In the genomic region with DNA sequence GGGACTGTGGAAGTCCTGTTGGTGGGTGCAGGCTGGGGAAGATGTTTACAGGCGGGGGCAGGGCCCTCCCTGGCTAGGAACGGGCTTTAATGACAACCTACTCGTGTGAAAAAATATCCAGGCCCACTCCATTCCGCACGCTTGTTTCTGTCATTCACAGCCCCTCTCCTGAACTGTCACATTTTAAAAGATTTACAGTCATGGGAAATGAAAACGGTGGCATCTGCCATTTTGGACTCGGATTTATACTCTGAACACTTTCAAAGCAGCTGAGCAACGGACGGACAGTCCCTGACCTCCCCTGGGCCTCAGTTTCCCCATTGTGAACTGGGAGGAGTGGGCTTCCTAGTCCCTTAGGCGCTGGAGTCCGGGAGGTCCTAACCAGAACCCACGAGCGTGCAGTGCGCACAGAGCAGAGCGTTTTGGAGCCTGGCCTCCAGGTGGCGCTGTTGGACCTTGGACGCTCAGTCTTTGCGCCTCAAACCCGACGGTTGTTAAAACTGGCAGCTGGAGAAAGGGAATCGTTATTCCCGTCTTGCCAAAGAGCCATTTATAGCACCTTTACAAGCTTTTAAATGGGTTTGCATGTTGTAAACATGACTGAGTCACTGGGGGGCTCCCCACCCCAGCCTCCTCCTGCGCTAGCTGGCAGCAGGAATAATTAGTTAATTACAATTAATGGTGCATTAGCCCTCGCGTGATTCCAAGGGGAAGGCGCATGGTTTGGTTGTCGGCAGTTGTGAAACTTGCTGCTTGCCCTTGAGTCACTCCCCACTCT, we compare ENCODE assay signal across 8 cellular contexts.
DNase-seq lines count a peak whose midpoint lies in the region; ATAC-seq, FAIRE-seq and TF ChIP-seq lines count a peak whose summit lies in the region.

No MANE protein-coding gene starts in this region.

- H3K36me3 ChIP-seq in endothelial cell of umbilical vein (ENCODE audit: control insufficient read depth in 2 of 2, extremely low read depth in 1 of 2, insufficient read depth in 2 of 2, low read length in 2 of 2): no peaks in the 10 kb centered on the region

- no peak overlapping the region for H2AFZ ChIP-seq in endothelial cell of umbilical vein (ENCODE audit: low read depth, low read length)

- ATAC-seq in HG02642 (IDR thresholded peaks at IDR 0.05; ENCODE audit: poor library complexity, unreplicated experiment) (peak; percentile 43), GM21619 (IDR thresholded peaks at IDR 0.05; ENCODE audit: unreplicated experiment) (no peak)

- dilution Hi-C loops in endothelial cell of umbilical vein (cut with MboI; ENCODE audit: extremely low pct_ligation_motif_present, low sequenced_read_pairs): no loop called here

- H3K9ac ChIP-seq in endothelial cell of umbilical vein (replicated peaks; ENCODE audit: extremely low read depth, insufficient read depth, low read length): no peak overlapping the region

- H3K4me1 ChIP-seq in endothelial cell of umbilical vein (ENCODE audit: control insufficient read depth, extremely low read depth, insufficient read depth, low read length): no peaks in the 10 kb centered on the region

- H3K9me3 ChIP-seq in endothelial cell of umbilical vein (replicated peaks; ENCODE audit: control insufficient read depth, insufficient read depth, low read length): no peaks in the 10 kb centered on the region

- H3K9me1 ChIP-seq in endothelial cell of umbilical vein (replicated peaks; ENCODE audit: control insufficient read depth, extremely low read depth, insufficient read depth, low read length): no peaks in the 10 kb centered on the region

- no peaks in the 10 kb centered on the region for H4K20me1 ChIP-seq in endothelial cell of umbilical vein (replicated peaks; ENCODE audit: control insufficient read depth, extremely low read depth, insufficient read depth, low read length)

- POLR2A ChIA-PET in endothelial cell of umbilical vein (lab: Charles Lee): no interaction called here

- peak; percentile 89 to 94 for TF ChIP-seq CTCF in endothelial cell of umbilical vein (IDR thresholded peaks at IDR 0.05; ENCODE audit: extremely low read depth in 1 of 2, insufficient read depth in 1 of 2, low read depth in 1 of 2, low read length in 2 of 2)

- intact Hi-C loops in endothelial cell of umbilical vein (cut with micrococcal nuclease): loop anchor here (1.0 to 2.0 kb wide), 3 partner anchors 65 to 287 kb away; no protein-coding TSS in a partner anchor

- DNase-seq in C1 segment of cervical spinal cord (lab: John Stamatoyannopoulos, UW) (peak in 13 of 14 donors; percentile 4 to 76 (median 28)), NOMO-1 treated with DMSO at 0.1 percent for 48 hours (lab: John Stamatoyannopoulos, UW; ENCODE audit: unreplicated experiment) (peak; percentile 72), endothelial cell of umbilical vein (ENCODE audit: low read depth, low spot score) (peak; percentile 71), middle frontal gyrus (ENCODE audit: extremely low spot score, low spot score) (peak; percentile 11)
- peak; percentile 25 to 38 for DNase-seq in activated CD8-positive, alpha-beta memory T cell treated with anti-CD3 and anti-CD28 coated beads for 4 hours (ENCODE audit: low read depth in 2 of 2)
- peak; percentile 69 for DNase-seq in stimulated activated CD8-positive, alpha-beta memory T cell treated with anti-CD3 and anti-CD28 coated beads, Interleukin-4, amount 100 ng/mL, for 24 hours (ENCODE audit: low read depth)

- CTCF ChIA-PET in endothelial cell of umbilical vein (lab: Charles Lee): interaction anchor here (0.6 to 1.2 kb wide), 19 partner anchors 12 to 418 kb away, joined by 3 to 21 read pairs (median 5); no protein-coding TSS in a partner anchor

- H3K4me2 ChIP-seq in endothelial cell of umbilical vein (ENCODE audit: insufficient read depth, low read length): no peak overlapping the region

- peaks cover 0 to 2% of the 10 kb centered on the region in 2 experiments for H3K27me3 ChIP-seq in endothelial cell of umbilical vein (ENCODE audit: control insufficient read depth in 2 of 2, insufficient read depth in 2 of 2, low read length in 2 of 2)

- TF ChIP-seq POLR2A in endothelial cell of umbilical vein (IDR thresholded peaks at IDR 0.05; ENCODE audit: low read depth, low read length): no peak

- H3K27ac ChIP-seq in endothelial cell of umbilical vein (ENCODE audit: insufficient read depth, low read depth, low read length): no peak overlapping the region

- peak; percentile 95 for FAIRE-seq in endothelial cell of umbilical vein (lab: Jason Lieb, UNC)

- BruUV-seq in endothelial cell of umbilical vein (replicated peaks; lab: Mats Ljungman, UMichigan): no TSS peak

- no peaks in the 10 kb centered on the region for H3K79me2 ChIP-seq in endothelial cell of umbilical vein (ENCODE audit: control insufficient read depth, insufficient read depth, low read length)

- H3K4me3 ChIP-seq in endothelial cell of umbilical vein (replicated peaks in 1 of 3; ENCODE audit: insufficient read depth in 1 of 3, low read depth in 1 of 3, low read length in 3 of 3): no peak overlapping the region

TF ChIP-seq in endothelial cell of umbilical vein, 7 proteins besides CTCF, POLR2A, EP300 and RAD21:
- TF ChIP-seq POLR2AphosphoS5 (IDR thresholded peaks at IDR 0.05; ENCODE audit: insufficient read depth, low read depth, low read length) (no peak), MAX (IDR thresholded peaks at IDR 0.05; ENCODE audit: insufficient read depth, insufficient read length) (no peak), MYC (IDR thresholded peaks at IDR 0.05; ENCODE audit: low read depth, low read length) (no peak), GATA2 (IDR thresholded peaks at IDR 0.05; ENCODE audit: insufficient read depth, insufficient read length, low read depth, low read length) (no peak), EZH2 (IDR thresholded peaks at IDR 0.05; ENCODE audit: borderline replicate concordance, low read depth, low read length, severe bottlenecking) (no peak), JUN (IDR thresholded peaks at IDR 0.05; ENCODE audit: borderline replicate concordance, insufficient read depth, insufficient read length, low read depth) (no peak), FOS (IDR thresholded peaks at IDR 0.05; ENCODE audit: borderline replicate concordance, insufficient read depth, low read length) (no peak)

Comparison
In these comparisons a context has a peak if more than half of its experiments do, and no peak if none do; other contexts are left out.
1. DNase-seq: peak in every context shown above with its lines; median percentile 72 in NOMO-1 treated with DMSO at 0.1 percent for 48 hours; 71 in endothelial cell of umbilical vein; 69 in stimulated activated CD8-positive, alpha-beta memory T cell treated with anti-CD3 and anti-CD28 coated beads, Interleukin-4, amount 100 ng/mL, for 24 hours; 32 in activated CD8-positive, alpha-beta memory T cell treated with anti-CD3 and anti-CD28 coated beads for 4 hours; 28 in C1 segment of cervical spinal cord; 11 in middle frontal gyrus.